ENCODE assay signal across 22 cellular contexts in the genomic region with DNA sequence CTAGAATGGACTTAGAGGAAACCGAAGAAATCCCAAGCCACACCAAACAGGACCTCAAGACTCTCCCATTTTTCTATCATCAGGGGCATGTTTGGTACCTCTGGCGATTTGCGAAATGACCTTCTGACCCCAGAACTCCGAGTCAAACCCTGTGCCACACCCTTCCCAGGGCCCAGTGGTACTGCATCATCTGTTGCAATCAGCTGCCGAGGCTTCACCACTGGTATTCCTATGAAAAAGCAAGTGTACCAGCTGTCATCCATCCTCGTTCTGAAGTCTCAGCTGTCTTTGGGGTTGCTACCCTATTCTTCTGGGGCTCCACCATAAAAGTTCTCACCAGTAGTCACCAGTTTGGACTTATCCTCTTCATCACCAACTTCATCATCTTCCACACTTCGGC.
"Had no signal": no experiment of that assay in that cellular context is flagged by ENCODE, and none has a peak within 500 bp of the region (broad histone marks: within the 10 kb centered on the region; RNA-seq: fewer than 3 reads in every experiment).

No MANE protein-coding gene starts in this region.

- DNase-seq: cortex of kidney; dorsolateral prefrontal cortex; effector CD8-positive, alpha-beta T cell; heart left ventricle; hippocampal formation; left colon; left ventricle myocardium superior; mesendoderm; nucleus accumbens; ovary; stimulated activated CD4-positive, alpha-beta T cell treated with anti-CD3 and anti-CD28 coated beads, Interleukin-4, amount 100 ng/mL, for 1 hour; stimulated activated naive CD4-positive, alpha-beta T cell; thyroid gland; upper lobe of left lung; uterus had no signal

- H3K27me3 Mint-ChIP-seq: natural killer cell treated with Interleukin-12 subunit alpha and Interleukin-12 subunit beta and Interleukin-15 and Interleukin-18, amount 100 ng/mL, for 72 hours had no signal

- H3K27ac Mint-ChIP-seq: natural killer cell treated with Interleukin-12 subunit alpha and Interleukin-12 subunit beta and Interleukin-15 and Interleukin-18, amount 100 ng/mL, for 72 hours; neural progenitor cell had no signal

- H3K4me3 ChIP-seq: dorsolateral prefrontal cortex, heart left ventricle, lung, neural progenitor cell, ovary, right atrium auricular region, smooth muscle cell, suprapubic skin, thyroid gland, upper lobe of left lung, uterus had no signal

- H3K36me3 ChIP-seq: ovary, uterus had no signal

- H3K27me3 ChIP-seq: dorsolateral prefrontal cortex, heart left ventricle, neural progenitor cell, ovary, right atrium auricular region, suprapubic skin, thyroid gland, upper lobe of left lung, uterus had no signal

- H3K9me3 ChIP-seq: heart left ventricle, ovary, right atrium auricular region, suprapubic skin, thyroid gland, upper lobe of left lung, uterus had no signal

- H3K27ac ChIP-seq: heart left ventricle, neural progenitor cell, ovary, right atrium auricular region, suprapubic skin, thyroid gland, upper lobe of left lung, uterus had no signal

- H3K4me3 Mint-ChIP-seq: natural killer cell treated with Interleukin-12 subunit alpha and Interleukin-12 subunit beta and Interleukin-15 and Interleukin-18, amount 100 ng/mL, for 72 hours; neural progenitor cell had no signal

- ATAC-seq: esophagus mucosa; left colon; natural killer cell treated with Interleukin-12 subunit alpha and Interleukin-12 subunit beta and Interleukin-15 and Interleukin-18, amount 100 ng/mL, for 72 hours had no signal

- H3K9me3 Mint-ChIP-seq: natural killer cell treated with Interleukin-12 subunit alpha and Interleukin-12 subunit beta and Interleukin-15 and Interleukin-18, amount 100 ng/mL, for 72 hours; neural progenitor cell had no signal

- H3K4me1 ChIP-seq: heart left ventricle, neural progenitor cell, right atrium auricular region, upper lobe of left lung, uterus had no signal
